In genomic region chr19:10061717-10062310, GRCh38 we compare ENCODE assay signal across 1 cellular context.
TF ChIP-seq lines count a peak whose summit lies in the region.

No MANE protein-coding gene starts in this region.

TF ChIP-seq in A549, 52 proteins besides CTCF, POLR2A, EP300 and RAD21 (continued from another document):
- peak; percentile 88 for TF ChIP-seq REST (IDR thresholded peaks at IDR 0.05)
